In genomic region chr20:46689754-46690085, GRCh38 we compare ENCODE assay signal across 1 cellular context.
TF ChIP-seq lines count a peak whose summit lies in the region.

No MANE protein-coding gene starts in this region.

TF ChIP-seq in K562, 482 proteins besides CTCF, POLR2A, EP300 and RAD21:
- TF ChIP-seq KDM5B (IDR thresholded peaks at IDR 0.05; ENCODE audit: insufficient replicate concordance, low read depth, low read length): peak; percentile 35
- no peak for TF ChIP-seq KDM4B (IDR thresholded peaks at IDR 0.05; ENCODE audit: borderline replicate concordance in 2 of 2, low read depth in 1 of 2)
- TF ChIP-seq HCFC1 (IDR thresholded peaks at IDR 0.05; ENCODE audit: low read depth, low read length): no peak
- no peak for TF ChIP-seq CREBBP (IDR thresholded peaks at IDR 0.05; ENCODE audit: low read depth, low read length)
- TF ChIP-seq DEAF1 (CRISPR knock-in tag; IDR thresholded peaks at IDR 0.05): peak; percentile 10; the same call in 1 of the 2 replicates
- no peak for TF ChIP-seq ZNF24 (IDR thresholded peaks at IDR 0.05)
- peak; percentile 52; the same call in 1 of the 2 replicates for TF ChIP-seq TRIM28 (IDR thresholded peaks at IDR 0.05)
- TF ChIP-seq CBFB (CRISPR knock-in tag; IDR thresholded peaks at IDR 0.05): no peak
- no peak for TF ChIP-seq RFX7 (CRISPR knock-in tag; IDR thresholded peaks at IDR 0.05)
- peak; percentile 71; the same call in 1 of the 2 replicates for TF ChIP-seq ELF2 (CRISPR knock-in tag; IDR thresholded peaks at IDR 0.05)
- TF ChIP-seq ZKSCAN1 (IDR thresholded peaks at IDR 0.05; ENCODE audit: low read depth, low read length): no peak
- TF ChIP-seq KDM2B (CRISPR knock-in tag; IDR thresholded peaks at IDR 0.05): no peak
- no peak for TF ChIP-seq EZH2 (IDR thresholded peaks at IDR 0.05; ENCODE audit: borderline replicate concordance, low read depth, low read length)
- TF ChIP-seq DDX20 (tag; IDR thresholded peaks at IDR 0.05; ENCODE audit: low read depth): no peak
- peak; percentile 74 for TF ChIP-seq SUPT5H (IDR thresholded peaks at IDR 0.05)
- TF ChIP-seq FUS (optimal IDR thresholded peaks at IDR 0.05; ENCODE audit: low read depth, low read length): no peak
- TF ChIP-seq FOSL1 (tag; conservative IDR thresholded peaks at IDR 0.05): 0 out of 2 replicates have a peak, but pooled peaks have one; percentile 4
- no peak for TF ChIP-seq ZNF184 (CRISPR knock-in tag; IDR thresholded peaks at IDR 0.05)
- TF ChIP-seq FOXA1 (IDR thresholded peaks at IDR 0.05; ENCODE audit: borderline replicate concordance): no peak
- TF ChIP-seq HMBOX1 (IDR thresholded peaks at IDR 0.05): no peak
- TF ChIP-seq GABPB1 (CRISPR knock-in tag; IDR thresholded peaks at IDR 0.05): no peak
- peak; percentile 87 for TF ChIP-seq ELF1 (tag; IDR thresholded peaks at IDR 0.05)
- peak; percentile 82 for TF ChIP-seq GABPA (tag; conservative IDR thresholded peaks at IDR 0.05; ENCODE audit: low read depth)
- no peak for TF ChIP-seq MIER1 (IDR thresholded peaks at IDR 0.05; ENCODE audit: low read depth)
- TF ChIP-seq POLR2AphosphoS5 (IDR thresholded peaks at IDR 0.05; ENCODE audit: control insufficient read depth, insufficient read depth, low read depth, low read length): peak; percentile 60; the same call in 1 of the 2 replicates
- TF ChIP-seq POLR2H (tag; IDR thresholded peaks at IDR 0.05; ENCODE audit: low read depth): peak; percentile 93
- TF ChIP-seq, protein P1, sequence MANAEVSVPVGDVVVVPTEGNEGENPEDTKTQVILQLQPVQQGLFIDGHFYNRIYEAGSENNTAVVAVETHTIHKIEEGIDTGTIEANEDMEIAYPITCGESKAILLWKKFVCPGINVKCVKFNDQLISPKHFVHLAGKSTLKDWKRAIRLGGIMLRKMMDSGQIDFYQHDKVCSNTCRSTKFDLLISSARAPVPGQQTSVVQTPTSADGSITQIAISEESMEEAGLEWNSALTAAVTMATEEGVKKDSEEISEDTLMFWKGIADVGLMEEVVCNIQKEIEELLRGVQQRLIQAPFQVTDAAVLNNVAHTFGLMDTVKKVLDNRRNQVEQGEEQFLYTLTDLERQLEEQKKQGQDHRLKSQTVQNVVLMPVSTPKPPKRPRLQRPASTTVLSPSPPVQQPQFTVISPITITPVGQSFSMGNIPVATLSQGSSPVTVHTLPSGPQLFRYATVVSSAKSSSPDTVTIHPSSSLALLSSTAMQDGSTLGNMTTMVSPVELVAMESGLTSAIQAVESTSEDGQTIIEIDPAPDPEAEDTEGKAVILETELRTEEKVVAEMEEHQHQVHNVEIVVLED (CRISPR knock-in tag; IDR thresholded peaks at IDR 0.05): no peak
- no peak for TF ChIP-seq KAT2B (IDR thresholded peaks at IDR 0.05; ENCODE audit: low read depth, low read length)
- TF ChIP-seq HDAC1 (IDR thresholded peaks at IDR 0.05): 0 out of 4 replicates have a peak, but pooled peaks of 1 of the 2 experiments have one; percentile 9
- TF ChIP-seq FOXP4 (CRISPR knock-in tag; IDR thresholded peaks at IDR 0.05; ENCODE audit: borderline replicate concordance): no peak
- TF ChIP-seq, protein P2, sequence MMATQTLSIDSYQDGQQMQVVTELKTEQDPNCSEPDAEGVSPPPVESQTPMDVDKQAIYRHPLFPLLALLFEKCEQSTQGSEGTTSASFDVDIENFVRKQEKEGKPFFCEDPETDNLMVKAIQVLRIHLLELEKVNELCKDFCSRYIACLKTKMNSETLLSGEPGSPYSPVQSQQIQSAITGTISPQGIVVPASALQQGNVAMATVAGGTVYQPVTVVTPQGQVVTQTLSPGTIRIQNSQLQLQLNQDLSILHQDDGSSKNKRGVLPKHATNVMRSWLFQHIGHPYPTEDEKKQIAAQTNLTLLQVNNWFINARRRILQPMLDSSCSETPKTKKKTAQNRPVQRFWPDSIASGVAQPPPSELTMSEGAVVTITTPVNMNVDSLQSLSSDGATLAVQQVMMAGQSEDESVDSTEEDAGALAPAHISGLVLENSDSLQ (IDR thresholded peaks at IDR 0.05): peak; percentile 43; the same call in 1 of the 2 replicates
- TF ChIP-seq SMAD1 (IDR thresholded peaks at IDR 0.05; ENCODE audit: low read depth, low read length, partially characterized antibody): peak; percentile 37
- peak; percentile 90 for TF ChIP-seq POLR2B (IDR thresholded peaks at IDR 0.05; ENCODE audit: low read depth, partially characterized antibody)
- TF ChIP-seq CGGBP1 (CRISPR knock-in tag; IDR thresholded peaks at IDR 0.05): peak; percentile 78; the same call in 1 of the 2 replicates
- TF ChIP-seq NR2C2 (CRISPR knock-in tag; IDR thresholded peaks at IDR 0.05): no peak
- peak; percentile 53; the same call in 1 of the 2 replicates for TF ChIP-seq NR2C2 (tag; IDR thresholded peaks at IDR 0.05)
- no peak for TF ChIP-seq KLF13 (tag; IDR thresholded peaks at IDR 0.05; ENCODE audit: borderline replicate concordance, low read depth)
- TF ChIP-seq TAF7 (tag; IDR thresholded peaks at IDR 0.05): peak; percentile 37; the same call in 1 of the 2 replicates
- no peak for TF ChIP-seq PTRF (tag; IDR thresholded peaks at IDR 0.05)
- no peak for TF ChIP-seq COPS2 (conservative IDR thresholded peaks at IDR 0.05)
- peak; percentile 80; the same call in 1 of the 2 replicates for TF ChIP-seq HEY1 (CRISPR knock-in tag; IDR thresholded peaks at IDR 0.05; ENCODE audit: borderline replicate concordance)
- peak; percentile 28 for TF ChIP-seq TAF1 (IDR thresholded peaks at IDR 0.05; ENCODE audit: control insufficient read depth, extremely low read depth, insufficient read depth, low read length, severe bottlenecking)
- TF ChIP-seq CBX2 (IDR thresholded peaks at IDR 0.05; ENCODE audit: insufficient read depth, low read length, poor library complexity, severe bottlenecking): no peak
- TF ChIP-seq TBP (optimal IDR thresholded peaks at IDR 0.05; ENCODE audit: low read depth, low read length): peak; percentile 42
- TF ChIP-seq ZNF280A (IDR thresholded peaks at IDR 0.05; ENCODE audit: low read depth, partially characterized antibody): no peak
- 0 out of 2 replicates have a peak, but pooled peaks have one; percentile 53 for TF ChIP-seq POLR2AphosphoS2 (IDR thresholded peaks at IDR 0.05; ENCODE audit: low read length)
- no peak for TF ChIP-seq ZNF395 (CRISPR knock-in tag; IDR thresholded peaks at IDR 0.05)
